10 cellular contexts compared by ENCODE assay signal in the genomic region with DNA sequence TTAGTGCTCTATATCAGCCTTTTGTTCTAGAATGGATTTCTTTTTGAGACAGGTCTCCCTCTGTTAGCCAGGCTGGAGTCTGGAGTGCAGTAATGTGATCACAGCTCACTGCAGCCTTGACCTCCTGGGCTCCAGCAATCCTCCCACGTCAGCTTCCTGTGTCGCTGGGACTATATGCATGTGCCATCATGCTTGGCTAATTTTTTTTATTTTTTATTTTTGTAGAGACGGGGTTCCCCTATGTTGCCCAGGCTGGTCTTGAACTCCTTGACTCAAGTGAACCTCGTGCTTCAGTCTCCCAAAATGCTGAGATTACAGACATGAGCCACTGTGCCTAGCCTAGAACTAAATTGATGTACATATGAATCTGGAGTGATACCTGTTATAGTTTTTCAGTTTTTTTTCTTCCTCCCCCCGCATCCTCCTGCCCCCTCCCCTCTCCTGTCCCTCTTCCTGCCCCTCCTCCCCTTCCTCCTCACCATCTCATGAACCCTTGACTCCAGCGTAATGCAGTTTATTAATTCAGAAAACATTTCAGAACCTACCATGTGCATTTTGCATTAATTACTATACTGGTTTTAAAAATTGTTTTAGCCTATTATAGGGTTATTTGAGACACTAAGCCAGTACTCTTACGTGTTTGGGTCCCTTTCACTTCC. TPM values are rescaled to one million over a fixed set of nuclear protein-coding genes. Genes with fewer than 3 reads are reported as not detected.
DNase-seq lines count a peak whose midpoint lies in the region; ATAC-seq, FAIRE-seq and TF ChIP-seq lines count a peak whose summit lies in the region.
"Had no signal": no experiment of that assay in that cellular context is flagged by ENCODE, and none has a peak within 500 bp of the region (broad histone marks: within the 10 kb centered on the region; RNA-seq: fewer than 3 reads in every experiment).

No MANE protein-coding gene starts in this region.

- H2BK5ac ChIP-seq in H9 (ENCODE audit: insufficient read length, low read length): no peak overlapping the region

- in situ Hi-C loops in HepG2 (cut with HindIII; ENCODE audit: extremely low pct_ligation_motif_present, low pct_unique_long_range_greater_than_20kb): no loop called here

- H3K27me3 ChIP-seq in HepG2 (ENCODE audit: control insufficient read depth in 1 of 2, insufficient read depth in 2 of 2, low read length in 2 of 2) (no peaks in the 10 kb centered on the region), H9 (ENCODE audit: insufficient read depth, low read length) (no peaks in the 10 kb centered on the region)

- H2BK15ac ChIP-seq in H9 (ENCODE audit: low read depth, low read length): no peak overlapping the region

- no peaks in the 10 kb centered on the region for H3K23me2 ChIP-seq in H9 (ENCODE audit: insufficient read length, low read depth, low read length, poor library complexity, severe bottlenecking)

- H3K79me2 ChIP-seq in HepG2 (ENCODE audit: insufficient read depth, low read length) (no peaks in the 10 kb centered on the region), H9 (ENCODE audit: insufficient read depth, low read length) (no peaks in the 10 kb centered on the region)

- H4K20me1 ChIP-seq in HepG2 (ENCODE audit: insufficient read depth, low read length) (no peaks in the 10 kb centered on the region), H9 (ENCODE audit: control insufficient read depth, insufficient read depth, insufficient read length) (no peaks in the 10 kb centered on the region)

- no peaks in the 10 kb centered on the region for H3K36me3 ChIP-seq in HepG2 (replicated peaks in 1 of 2; ENCODE audit: control insufficient read depth in 1 of 2, insufficient read depth in 2 of 2, low read length in 2 of 2)

- H3K4me3 Mint-ChIP-seq in T-helper 1 cell treated with Interleukin-12 subunit alpha and Interleukin-12 subunit beta and Interleukin-4 antibody, amounts not matched to agents 30 μg/mL and 1 μg/mL, for 36 hours: peak overlapping the region; percentile 67
- no peak overlapping the region for H3K4me3 Mint-ChIP-seq in H9

- H3K27ac Mint-ChIP-seq in T-helper 1 cell treated with Interleukin-12 subunit alpha and Interleukin-12 subunit beta and Interleukin-4 antibody, amounts not matched to agents 30 μg/mL and 1 μg/mL, for 36 hours: peak overlapping the region; percentile 90
- no peak overlapping the region for H3K27ac Mint-ChIP-seq in H9

- H3K27me3 Mint-ChIP-seq in T-helper 1 cell treated with Interleukin-12 subunit alpha and Interleukin-12 subunit beta and Interleukin-4 antibody, amounts not matched to agents 30 μg/mL and 1 μg/mL, for 36 hours (ENCODE audit: low read depth): no peaks in the 10 kb centered on the region
- no peaks in the 10 kb centered on the region for H3K27me3 Mint-ChIP-seq in H9 (ENCODE audit: low read depth)

- H4K91ac ChIP-seq in H9 (ENCODE audit: insufficient read length, low read depth, low read length): no peak overlapping the region

- no peak overlapping the region for H2BK12ac ChIP-seq in H9 (ENCODE audit: insufficient read length, low read depth, low read length)

- H3K27ac ChIP-seq in HepG2 (ENCODE audit: extremely low read length, insufficient read depth, low read length): peak overlapping the region; percentile 19
- H3K27ac ChIP-seq in H9 (ENCODE audit: insufficient read length, low read depth, low read length): no peak overlapping the region

- peaks cover 84% of the 10 kb centered on the region for H3K4me1 Mint-ChIP-seq in T-helper 1 cell treated with Interleukin-12 subunit alpha and Interleukin-12 subunit beta and Interleukin-4 antibody, amounts not matched to agents 30 μg/mL and 1 μg/mL, for 36 hours (ENCODE audit: low read depth)
- peaks cover 32 to 38% of the 10 kb centered on the region in 2 experiments for H3K4me1 Mint-ChIP-seq in H9

- CTCF ChIA-PET in HepG2 (lab: Yijun Ruan, JAX; ENCODE audit: low intra/inter-chr PET ratio, low total read pairs): no interaction called here

- H3K79me1 ChIP-seq in H9 (ENCODE audit: insufficient read depth, low read depth, low read length, poor library complexity, severe bottlenecking): no peaks in the 10 kb centered on the region

- no peak overlapping the region for H2AK5ac ChIP-seq in H9 (ENCODE audit: insufficient read length, low read length)

- H4K5ac ChIP-seq in H9 (ENCODE audit: insufficient read length, low read depth, low read length): no peak overlapping the region

- peak; percentile 51 for ATAC-seq in GM18519 (IDR thresholded peaks at IDR 0.05; ENCODE audit: low FRiP score, unreplicated experiment)
- ATAC-seq in GM21786 (IDR thresholded peaks at IDR 0.05; ENCODE audit: unreplicated experiment): peak; percentile 33
- peak; percentile 77 for ATAC-seq in HepG2
- ATAC-seq in HG02970 (IDR thresholded peaks at IDR 0.05; ENCODE audit: low FRiP score, unreplicated experiment): no peak

- H3K36me3 Mint-ChIP-seq in T-helper 1 cell treated with Interleukin-12 subunit alpha and Interleukin-12 subunit beta and Interleukin-4 antibody, amounts not matched to agents 30 μg/mL and 1 μg/mL, for 36 hours (ENCODE audit: low read depth): peaks cover 20% of the 10 kb centered on the region
- no peaks in the 10 kb centered on the region for H3K36me3 Mint-ChIP-seq in H9 (ENCODE audit: insufficient read depth in 1 of 3, low read depth in 3 of 3)

- FAIRE-seq in HepG2 (lab: Jason Lieb, UNC): no peak

- H2BK20ac ChIP-seq in H9 (ENCODE audit: low read depth, low read length, poor library complexity, severe bottlenecking): no peak overlapping the region

- BruUV-seq in HepG2 (replicated peaks; lab: Mats Ljungman, UMichigan): no TSS peak

- H3T11ph ChIP-seq in H9 (ENCODE audit: low read length): no peak overlapping the region

- H3K4me2 ChIP-seq in HepG2 (ENCODE audit: low read depth, low read length) (no peak overlapping the region), H9 (ENCODE audit: insufficient read depth, insufficient read length, low read length) (no peak overlapping the region)

- no peak overlapping the region for H3K4me3 ChIP-seq in HepG2 (replicated peaks in 1 of 3; ENCODE audit: insufficient read depth in 1 of 3, low read depth in 2 of 3, low read length in 3 of 3)

- H3K9me3 ChIP-seq in HepG2 (ENCODE audit: low read length): no peaks in the 10 kb centered on the region
- no peaks in the 10 kb centered on the region for H3K9me3 ChIP-seq in H9 (ENCODE audit: control insufficient read depth, low read depth, low read length)

- H3K14ac ChIP-seq in H9 (ENCODE audit: insufficient read depth, low read length): no peak overlapping the region

- POLR2A ChIA-PET in HepG2 (lab: Yijun Ruan, JAX): no interaction called here

- peak; percentile 64 for DNase-seq in HepG2 (ENCODE audit: low spot score)
- no peak for DNase-seq in COLO829 (ENCODE audit: low spot score)
- no peak for DNase-seq in H9
- DNase-seq in OCI-M2 (lab: John Stamatoyannopoulos, UW; ENCODE audit: unreplicated experiment): no peak
- DNase-seq: hippocampal formation, NCI-H2081 treated with DMSO at 0.1 percent for 48 hours had no signal

- no peak overlapping the region for H3K56ac ChIP-seq in H9 (ENCODE audit: insufficient read length, low read depth, low read length)

- H3K18ac ChIP-seq in H9 (ENCODE audit: insufficient read length, low read depth, low read length): no peak overlapping the region

- no peak overlapping the region for H2BK120ac ChIP-seq in H9 (ENCODE audit: low read depth, low read length, poor library complexity, severe bottlenecking)

- intact Hi-C loops in HepG2 (cut with micrococcal nuclease; ENCODE audit: unreplicated experiment): loop anchor here (5.0 kb wide), 1 partner anchor 94 kb away; no protein-coding TSS in a partner anchor

- no peak for TF ChIP-seq POLR2A in HepG2 (IDR thresholded peaks at IDR 0.05; ENCODE audit: insufficient read depth in 1 of 2, low read depth in 2 of 2, low read length in 2 of 2)

- H3K9ac ChIP-seq in HepG2 (ENCODE audit: insufficient read depth, low read depth, low read length) (no peak overlapping the region), H9 (ENCODE audit: extremely low read depth, insufficient read length, low read length) (no peak overlapping the region)

- H4K8ac ChIP-seq in H9 (replicated peaks; ENCODE audit: insufficient read length, low read depth, low read length): no peak overlapping the region

- peaks cover 29% of the 10 kb centered on the region for H3K4me1 ChIP-seq in HepG2 (ENCODE audit: insufficient read depth, low read length)
- no peaks in the 10 kb centered on the region; the same call in 1 of the 2 replicates for H3K4me1 ChIP-seq in H9 (ENCODE audit: insufficient read depth, low read length)

- H3K9me3 Mint-ChIP-seq in T-helper 1 cell treated with Interleukin-12 subunit alpha and Interleukin-12 subunit beta and Interleukin-4 antibody, amounts not matched to agents 30 μg/mL and 1 μg/mL, for 36 hours: no peaks in the 10 kb centered on the region
- no peaks in the 10 kb centered on the region for H3K9me3 Mint-ChIP-seq in H9

- no peak overlapping the region for H3K23ac ChIP-seq in H9 (ENCODE audit: insufficient read length, low read depth, low read length)

- H2AFZ ChIP-seq in HepG2 (ENCODE audit: low read length) (no peak overlapping the region), H9 (ENCODE audit: low read length) (no peak overlapping the region)

- H3K4ac ChIP-seq in H9 (ENCODE audit: low read depth, low read length): no peak overlapping the region

- TF ChIP-seq CTCF in HepG2 (CRISPR knock-in tag; IDR thresholded peaks at IDR 0.05) (no peak), H9 (conservative IDR thresholded peaks at IDR 0.05) (no peak)

- TF ChIP-seq EP300 in HepG2 (IDR thresholded peaks at IDR 0.05; ENCODE audit: low read depth in 2 of 2, low read length in 2 of 2) (no peak), HepG2 (CRISPR knock-in tag; IDR thresholded peaks at IDR 0.05; ENCODE audit: borderline replicate concordance) (no peak)

- TF ChIP-seq RAD21 in HepG2 (CRISPR knock-in tag; IDR thresholded peaks at IDR 0.05): no peak

- WGBS in HepG2 (ENCODE audit: low lambda C conversion rate): 80% methylated on average over 7 of the region's 7 CpGs
- no CpG with 5 or more reads among the region's 7 CpGs for WGBS in H9 (ENCODE audit: extremely low coverage, insufficient read length, low lambda C conversion rate)

RNA-seq across cellular contexts. Expression of a gene that starts 37.4 kb away (rescaled TPM):
- total RNA-seq in HepG2 (2016; rRNA removed; fragmentation: Illumina TruSeq; extraction: Trizol) (11.2 and 14.9 TPM in 2 replicates), H9 (2021) (7.3 and 8.1 TPM in 2 replicates)
- total RNA-seq in HepG2 (2016; cell fraction: cytosol; rRNA removed; fragmentation: Illumina TruSeq; extraction: Trizol; ENCODE audit: low read depth): 3.2 and 3.7 TPM in 2 replicates
- total RNA-seq in HepG2 (2016; cell fraction: insoluble cytoplasmic fraction; rRNA removed; fragmentation: Illumina TruSeq; extraction: Trizol): 13.3 and 15.4 TPM in 2 replicates
- total RNA-seq in HepG2 (2016; cell fraction: membrane; rRNA removed; fragmentation: Illumina TruSeq; extraction: Trizol): 7.0 and 8.4 TPM in 2 replicates
- 3.7 and 5.8 TPM in 2 replicates for total RNA-seq in HepG2 (2016; cell fraction: nucleus; rRNA removed; fragmentation: Illumina TruSeq; extraction: Trizol)
- polyA plus RNA-seq in HepG2 (2011; rRNA removed): 4.9 and 6.4 TPM in 2 replicates
- polyA plus RNA-seq in HepG2 (2011; cell fraction: cytosol; rRNA removed): 6.7 and 7.1 TPM in 2 replicates
- 2.5 TPM in 2 replicates for polyA plus RNA-seq in HepG2 (2011; cell fraction: nucleus; rRNA removed)
- polyA plus RNA-seq in HepG2 (2012): 6.2 and 6.6 TPM in 2 replicates
- polyA plus RNA-seq in HepG2 (2016; cell fraction: cytosol; fragmentation: Illumina TruSeq; extraction: Trizol; ENCODE audit: low read depth): 1.0 and 1.2 TPM in 2 replicates
- polyA plus RNA-seq in HepG2 (2016; cell fraction: insoluble cytoplasmic fraction; fragmentation: Illumina TruSeq; extraction: Trizol; ENCODE audit: low read depth): 16.1 and 16.3 TPM in 2 replicates
- polyA plus RNA-seq in HepG2 (2016; cell fraction: membrane; fragmentation: Illumina TruSeq; extraction: Trizol; ENCODE audit: low read depth): 2.5 and 2.7 TPM in 2 replicates
- polyA plus RNA-seq in HepG2 (2016; cell fraction: nucleus; fragmentation: Illumina TruSeq; extraction: Trizol; ENCODE audit: insufficient read depth, low read depth): 5.1 and 5.5 TPM in 2 replicates
- polyA minus RNA-seq in HepG2 (2011; rRNA and poly(A)+ RNA removed; ENCODE audit: low replicate concordance): 3.0 and 11.3 TPM in 2 replicates
- polyA minus RNA-seq in HepG2 (2011; cell fraction: cytosol; rRNA and poly(A)+ RNA removed): 8.5 and 9.0 TPM in 2 replicates
- 5.5 and 10.3 TPM in 2 replicates for polyA minus RNA-seq in HepG2 (2011; cell fraction: nucleus; rRNA and poly(A)+ RNA removed)
